8 cellular contexts compared by ENCODE assay signal in genomic region chr5:132466453-132467291, GRCh38. TPM values are rescaled to one million over a fixed set of nuclear protein-coding genes. Genes with fewer than 3 reads are reported as not detected.
A peak's percentile ranks its signal among the peaks of the same experiment; 100 is the strongest.
DNase-seq lines count a peak whose midpoint lies in the region; ATAC-seq, FAIRE-seq and TF ChIP-seq lines count a peak whose summit lies in the region.

No MANE protein-coding gene starts in this region.

- intact Hi-C loops in activated T-helper 2 cell treated with anti-CD3 and anti-CD28 coated beads, Interferon-gamma antibody, Interleukin-2, Interleukin-4, amounts not matched to agents 10 μg/mL and 5 μg/mL and 100 μg/mL, durations not matched to agents 14 hours and 24 hours and 36 hours (cut with micrococcal nuclease) = loop anchor here (1.0 kb wide), 3 partner anchors 8 to 41 kb away; partner anchors contain the start of gene IRF1
- intact Hi-C loops in left ventricle myocardium inferior (cut with micrococcal nuclease) = no loop called here

- peaks cover 57% of the 10 kb centered on the region for H3F3A ChIP-seq in MM.1S (ENCODE audit: insufficient read depth, low read length)

- no peaks in the 10 kb centered on the region for H3K9me3 ChIP-seq in MM.1S (replicated peaks; ENCODE audit: insufficient read depth, low read length)
- no peaks in the 10 kb centered on the region for H3K9me3 ChIP-seq in left ventricle myocardium inferior (replicated peaks)
- H3K9me3 ChIP-seq in suprapubic skin = no peaks in the 10 kb centered on the region
- peaks cover 4% of the 10 kb centered on the region for H3K9me3 ChIP-seq in endodermal cell (ENCODE audit: control insufficient read depth, low read length)

- no peaks in the 10 kb centered on the region for H3K9me2 ChIP-seq in MM.1S (replicated peaks; ENCODE audit: insufficient read depth, low read length)

- no peaks in the 10 kb centered on the region for H3K36me3 ChIP-seq in MM.1S (replicated peaks; ENCODE audit: insufficient read depth, low read length)
- H3K36me3 ChIP-seq in left ventricle myocardium inferior = peaks cover 6% of the 10 kb centered on the region
- peaks cover 4% of the 10 kb centered on the region for H3K36me3 ChIP-seq in suprapubic skin
- no peaks in the 10 kb centered on the region for H3K36me3 ChIP-seq in endodermal cell (ENCODE audit: control insufficient read depth, insufficient read depth, low read length)

- H3K4me3 Mint-ChIP-seq in activated T-helper 2 cell treated with anti-CD3 and anti-CD28 coated beads, Interferon-gamma antibody, Interleukin-2, Interleukin-4, amounts not matched to agents 10 μg/mL and 5 μg/mL and 100 μg/mL, durations not matched to agents 14 hours and 24 hours and 36 hours (ENCODE audit: low read depth) = peak overlapping the region; percentile 58
- no peak overlapping the region for H3K4me3 Mint-ChIP-seq in endodermal cell

- peak overlapping the region; percentile 39; the same call in 1 of the 2 replicates for H3K4me3 ChIP-seq in MM.1S (ENCODE audit: low read length)
- H3K4me3 ChIP-seq in left ventricle myocardium inferior = no peak overlapping the region
- H3K4me3 ChIP-seq in suprapubic skin = no peak overlapping the region
- H3K4me3 ChIP-seq in endodermal cell (ENCODE audit: low read length) = no peak overlapping the region

- H4K20me1 ChIP-seq in MM.1S (ENCODE audit: insufficient read depth, low read length) = no peaks in the 10 kb centered on the region

- no peak for TF ChIP-seq EP300 in suprapubic skin (IDR thresholded peaks at IDR 0.05)

- no peak for TF ChIP-seq CTCF in MM.1S (IDR thresholded peaks at IDR 0.05; ENCODE audit: low read length)
- no peak for TF ChIP-seq CTCF in left ventricle myocardium inferior (IDR thresholded peaks at IDR 0.05; ENCODE audit: borderline replicate concordance)
- TF ChIP-seq CTCF in suprapubic skin (IDR thresholded peaks at IDR 0.05) = no peak
- TF ChIP-seq CTCF in endodermal cell (conservative IDR thresholded peaks at IDR 0.05) = no peak

- peak; percentile 46 for ATAC-seq in GM21737 (IDR thresholded peaks at IDR 0.05; ENCODE audit: unreplicated experiment)

- peak; percentile 98 for FAIRE-seq in GM12892 (lab: Jason Lieb, UNC)

- H3K27ac ChIP-seq in MM.1S (ENCODE audit: low read length) = peak overlapping the region; percentile 89
- H3K27ac ChIP-seq in left ventricle myocardium inferior (replicated peaks) = peak overlapping the region; percentile 76
- peak overlapping the region; percentile 20 for H3K27ac ChIP-seq in suprapubic skin
- H3K27ac ChIP-seq in endodermal cell (ENCODE audit: low read depth, low read length) = no peak overlapping the region

- H3K9me3 Mint-ChIP-seq in activated T-helper 2 cell treated with anti-CD3 and anti-CD28 coated beads, Interferon-gamma antibody, Interleukin-2, Interleukin-4, amounts not matched to agents 10 μg/mL and 5 μg/mL and 100 μg/mL, durations not matched to agents 14 hours and 24 hours and 36 hours = no peaks in the 10 kb centered on the region
- H3K9me3 Mint-ChIP-seq in endodermal cell = peaks cover 9% of the 10 kb centered on the region

- peaks cover 41% of the 10 kb centered on the region for H3K36me3 Mint-ChIP-seq in activated T-helper 2 cell treated with anti-CD3 and anti-CD28 coated beads, Interferon-gamma antibody, Interleukin-2, Interleukin-4, amounts not matched to agents 10 μg/mL and 5 μg/mL and 100 μg/mL, durations not matched to agents 14 hours and 24 hours and 36 hours (ENCODE audit: low read depth)
- no peaks in the 10 kb centered on the region for H3K36me3 Mint-ChIP-seq in endodermal cell (ENCODE audit: low read depth)

- peak overlapping the region; percentile 75 for H3K4me2 ChIP-seq in MM.1S (ENCODE audit: low read depth, low read length)

- TF ChIP-seq POLR2A in GM12892 (IDR thresholded peaks at IDR 0.05; ENCODE audit: low read depth, low read length) = peak; percentile 31; the same call in 1 of the 2 replicates
- no peak for TF ChIP-seq POLR2A in suprapubic skin (IDR thresholded peaks at IDR 0.05)

- H3K79me2 ChIP-seq in MM.1S (ENCODE audit: low read length) = peaks cover 61% of the 10 kb centered on the region

- H3K27ac Mint-ChIP-seq in activated T-helper 2 cell treated with anti-CD3 and anti-CD28 coated beads, Interferon-gamma antibody, Interleukin-2, Interleukin-4, amounts not matched to agents 10 μg/mL and 5 μg/mL and 100 μg/mL, durations not matched to agents 14 hours and 24 hours and 36 hours = peak overlapping the region; percentile 82
- no peak overlapping the region for H3K27ac Mint-ChIP-seq in endodermal cell

- H3K4me1 Mint-ChIP-seq in activated T-helper 2 cell treated with anti-CD3 and anti-CD28 coated beads, Interferon-gamma antibody, Interleukin-2, Interleukin-4, amounts not matched to agents 10 μg/mL and 5 μg/mL and 100 μg/mL, durations not matched to agents 14 hours and 24 hours and 36 hours (ENCODE audit: low read depth) = peaks cover 83% of the 10 kb centered on the region
- H3K4me1 Mint-ChIP-seq in endodermal cell = peaks cover 12% of the 10 kb centered on the region

- no peaks in the 10 kb centered on the region for H3K27me3 Mint-ChIP-seq in activated T-helper 2 cell treated with anti-CD3 and anti-CD28 coated beads, Interferon-gamma antibody, Interleukin-2, Interleukin-4, amounts not matched to agents 10 μg/mL and 5 μg/mL and 100 μg/mL, durations not matched to agents 14 hours and 24 hours and 36 hours (ENCODE audit: low read depth)
- H3K27me3 Mint-ChIP-seq in endodermal cell (ENCODE audit: insufficient read depth) = peaks cover 2% of the 10 kb centered on the region

- H2AFZ ChIP-seq in MM.1S (ENCODE audit: low read length) = no peak overlapping the region

- no peak for DNase-seq in GM12892 (ENCODE audit: insufficient read length)
- DNase-seq in MM.1S = peak; percentile 97
- peak; percentile 77 for DNase-seq in activated T-helper 2 cell treated with anti-CD3 and anti-CD28 coated beads, Interferon-gamma antibody, Interleukin-2, Interleukin-4, amounts not matched to agents 10 μg/mL and 5 μg/mL and 100 μg/mL, durations not matched to agents 14 hours and 24 hours and 36 hours (ENCODE audit: low spot score)
- peak; percentile 46 for DNase-seq in left ventricle myocardium inferior
- DNase-seq in suprapubic skin (ENCODE audit: low spot score in 2 of 2) = peak in 1 of 2 donors; percentile 0
- no peak for DNase-seq in NCI-H128 (lab: John Stamatoyannopoulos, UW; ENCODE audit: unreplicated experiment)
- no peak for DNase-seq in endodermal cell

- H3K27me3 ChIP-seq in MM.1S (replicated peaks; ENCODE audit: insufficient read depth, low read length) (no peaks in the 10 kb centered on the region), left ventricle myocardium inferior (ENCODE audit: low read depth) (no peaks in the 10 kb centered on the region), suprapubic skin (no peaks in the 10 kb centered on the region), endodermal cell (ENCODE audit: control insufficient read depth, insufficient read depth, low read length, poor library complexity, severe bottlenecking) (no peaks in the 10 kb centered on the region)

- H3K4me1 ChIP-seq in MM.1S (ENCODE audit: low read length) = peaks cover 74% of the 10 kb centered on the region
- peaks cover 90% of the 10 kb centered on the region for H3K4me1 ChIP-seq in left ventricle myocardium inferior
- peaks cover 43% of the 10 kb centered on the region for H3K4me1 ChIP-seq in suprapubic skin
- H3K4me1 ChIP-seq in endodermal cell (ENCODE audit: control insufficient read depth, insufficient read depth, low read length) = no peaks in the 10 kb centered on the region

- peak overlapping the region; percentile 57 for H3K9ac ChIP-seq in MM.1S (ENCODE audit: low read length)
- no peak overlapping the region for H3K9ac ChIP-seq in endodermal cell (ENCODE audit: extremely low read depth, low read length, poor library complexity, severe bottlenecking)

- 56% methylated on average over 9 of the region's 18 CpGs for WGBS in suprapubic skin
- 80 to 84% methylated on average over 10 to 18 of the region's 18 CpGs for WGBS in endodermal cell (ENCODE audit: insufficient coverage in 1 of 2, insufficient read length in 1 of 2), 2 experiments

RNA-seq across cellular contexts. Expression of gene IRF1, which starts 23.9 kb away (rescaled TPM):
- polyA plus RNA-seq in GM12892 (2012; ENCODE audit: missing spikeins) = 29.9 TPM
- 155 TPM in 2 replicates for total RNA-seq in activated T-helper 2 cell treated with anti-CD3 and anti-CD28 coated beads, Interferon-gamma antibody, Interleukin-2, Interleukin-4, amounts not matched to agents 10 μg/mL and 5 μg/mL and 100 μg/mL, durations not matched to agents 14 hours and 24 hours and 36 hours
- total RNA-seq in left ventricle myocardium inferior (10.9 TPM), suprapubic skin (10 to 100 TPM; 17.5 to 24.1 (median 20.1) TPM), endodermal cell (1 to 10 TPM; 5.6 to 7.3 TPM)
- 2.2 TPM for polyA plus RNA-seq in endodermal cell (2013, experiment 1 of 2)
- 4.5 TPM for polyA plus RNA-seq in endodermal cell (2013, experiment 2 of 2)

Comparison
In these comparisons a context has a peak if more than half of its experiments do, and no peak if none do; other contexts are left out.
1. DNase-seq: peak in MM.1S (single experiment), activated T-helper 2 cell treated with anti-CD3 and anti-CD28 coated beads, Interferon-gamma antibody, Interleukin-2, Interleukin-4, amounts not matched to agents 10 μg/mL and 5 μg/mL and 100 μg/mL, durations not matched to agents 14 hours and 24 hours and 36 hours (single experiment) and left ventricle myocardium inferior (single experiment); none in GM12892 (single experiment), NCI-H128 (single experiment) and endodermal cell (single experiment).